17 cellular contexts compared by ENCODE assay signal in genomic region chr22:48506506-48507145, GRCh38.
DNase-seq lines count a peak whose midpoint lies in the region; ATAC-seq, FAIRE-seq and TF ChIP-seq lines count a peak whose summit lies in the region.
"Had no signal": no experiment of that assay in that cellular context is flagged by ENCODE, and none has a peak within 500 bp of the region (broad histone marks: within the 10 kb centered on the region; RNA-seq: fewer than 3 reads in every experiment).

No MANE protein-coding gene starts in this region.

- no peak overlapping the region for H3K4me2 ChIP-seq in PC-3 (ENCODE audit: low read length)

- H3F3A ChIP-seq in PC-3 (ENCODE audit: low read length, unreplicated experiment), result no peaks in the 10 kb centered on the region

- H3K27me3 ChIP-seq in right cardiac atrium (ENCODE audit: control insufficient read depth, insufficient read depth) (no peaks in the 10 kb centered on the region), heart right ventricle (peaks cover 0 to 74% (median 32%) of the 10 kb centered on the region in 7 donors), PC-3 (ENCODE audit: low read length) (no peaks in the 10 kb centered on the region; the same call in 1 of the 2 replicates)

- 90% methylated on average over 17 of the region's 17 CpGs for WGBS in right cardiac atrium
- 85 to 93% methylated on average over 17 of the region's 17 CpGs for WGBS in heart right ventricle, 2 donors

- ATAC-seq in right cardiac atrium (no peak), heart right ventricle (no peak), PC-3 (no peak)

- H3K79me2 ChIP-seq in PC-3 (ENCODE audit: low read length), result no peaks in the 10 kb centered on the region

- CTCF ChIA-PET in PC-3 (lab: Charles Lee), result no interaction called here

- no peak for FAIRE-seq in kidney (lab: Jason Lieb, UNC)
- peak; percentile 61 for FAIRE-seq in urothelium cell line (lab: Jason Lieb, UNC)
- FAIRE-seq: GM12891, GM18507 had no signal

- BruUV-seq in PC-3 (replicated peaks; lab: Mats Ljungman, UMichigan), result no TSS peak

- H3K9ac ChIP-seq in kidney (ENCODE audit: low read length in 2 of 2), result no peak overlapping the region
- no peak overlapping the region for H3K9ac ChIP-seq in PC-3 (ENCODE audit: low read length)

- no peaks in the 10 kb centered on the region for H3K9me3 ChIP-seq in right cardiac atrium (ENCODE audit: control insufficient read depth, low read length)
- H3K9me3 ChIP-seq in heart right ventricle, result no peaks in the 10 kb centered on the region
- H3K9me3 ChIP-seq in kidney (ENCODE audit: control insufficient read depth in 1 of 2, low read length in 2 of 2), result no peaks in the 10 kb centered on the region
- no peaks in the 10 kb centered on the region for H3K9me3 ChIP-seq in PC-3 (ENCODE audit: low read length)

- no peaks in the 10 kb centered on the region for H3K9me2 ChIP-seq in PC-3 (replicated peaks; ENCODE audit: low read length)

- DNase-seq in right cardiac atrium (peak in 2 of 3 donors; percentile 39 to 48), heart right ventricle (no peak), kidney (peak; percentile 58), urothelium cell line (ENCODE audit: low spot score) (no peak), PC-3 (no peak), NCI-H2171 (lab: John Stamatoyannopoulos, UW) (no peak)
- DNase-seq: C1 segment of cervical spinal cord; Calu3; CD4-positive, alpha-beta memory T cell; COR-L47; DMS53; GF-D8; GOT3; H7; HCEC 1CT had no signal

- intact Hi-C loops in right cardiac atrium (cut with DNase I) (no loop called here), heart right ventricle (cut with DNase I) (no loop called here), kidney (cut with DNase I) (no loop called here), PC-3 (cut with micrococcal nuclease) (no loop called here)

- POLR2A ChIA-PET in PC-3 (lab: Charles Lee; ENCODE audit: unreplicated experiment), result no interaction called here

- H3K4me1 ChIP-seq in right cardiac atrium (ENCODE audit: control insufficient read depth, insufficient read depth, low read length), result no peaks in the 10 kb centered on the region
- H3K4me1 ChIP-seq in heart right ventricle, result no peaks in the 10 kb centered on the region
- H3K4me1 ChIP-seq in kidney (ENCODE audit: control insufficient read depth in 1 of 2, insufficient read depth in 1 of 2, low read depth in 1 of 2, low read length in 2 of 2), result no peaks in the 10 kb centered on the region
- H3K4me1 ChIP-seq in PC-3 (ENCODE audit: insufficient read depth, low read length), result no peaks in the 10 kb centered on the region

- no peak overlapping the region for H3K27ac ChIP-seq in right cardiac atrium (ENCODE audit: low read length)
- no peak overlapping the region for H3K27ac ChIP-seq in heart right ventricle
- no peak overlapping the region for H3K27ac ChIP-seq in kidney (ENCODE audit: low read depth in 2 of 2, low read length in 2 of 2)
- H3K27ac ChIP-seq in PC-3 (ENCODE audit: low read length), result no peak overlapping the region

- TF ChIP-seq CTCF in heart right ventricle (IDR thresholded peaks at IDR 0.05) (no peak), kidney (IDR thresholded peaks at IDR 0.05; ENCODE audit: borderline replicate concordance, extremely low read depth, insufficient read depth) (no peak), PC-3 (conservative IDR thresholded peaks at IDR 0.05; ENCODE audit: low read depth, low read length) (no peak)

- H3K36me3 ChIP-seq in heart right ventricle (no peaks in the 10 kb centered on the region), kidney (ENCODE audit: control insufficient read depth in 1 of 2, insufficient read depth in 2 of 2, low read length in 2 of 2) (no peaks in the 10 kb centered on the region), PC-3 (ENCODE audit: low read depth, low read length) (no peaks in the 10 kb centered on the region)

- H4K20me1 ChIP-seq in PC-3 (ENCODE audit: low read length), result no peaks in the 10 kb centered on the region

- H3K4me3 ChIP-seq in right cardiac atrium (ENCODE audit: low read length), result no peak overlapping the region
- H3K4me3 ChIP-seq in heart right ventricle, result no peak overlapping the region
- no peak overlapping the region for H3K4me3 ChIP-seq in kidney (ENCODE audit: low read length in 2 of 2)
- no peak overlapping the region for H3K4me3 ChIP-seq in PC-3 (ENCODE audit: low read length)

- no peak overlapping the region for H2AFZ ChIP-seq in PC-3 (ENCODE audit: low read length)

Comparison
In these comparisons a context has a peak if more than half of its experiments do, and no peak if none do; other contexts are left out.
1. DNase-seq: peak in right cardiac atrium (2 of 3) and kidney (single experiment); none in heart right ventricle (0 of 2), urothelium cell line (single experiment), PC-3 (single experiment) and NCI-H2171 (single experiment).